In the genomic region with DNA sequence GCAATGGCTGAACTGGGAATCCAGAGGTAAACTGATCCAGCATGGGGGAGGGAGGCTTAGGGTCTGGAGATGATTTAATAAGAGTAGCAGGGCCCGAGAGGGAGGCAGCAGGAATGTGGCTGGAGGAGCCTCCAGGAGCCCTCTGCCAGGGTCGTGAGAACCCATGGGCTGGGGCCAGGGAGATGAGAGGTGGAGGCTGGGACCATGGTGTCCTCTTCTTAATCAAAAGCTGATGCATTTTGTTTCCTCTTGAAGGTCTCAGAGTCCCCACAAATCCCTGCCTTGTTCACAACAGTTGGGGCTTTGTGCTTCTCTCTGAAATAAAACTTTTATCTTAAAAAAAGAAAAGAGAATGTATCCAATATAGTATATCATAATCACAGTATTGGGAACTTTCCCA, we compare ENCODE assay signal across 21 cellular contexts.
DNase-seq lines count a peak whose midpoint lies in the region; ATAC-seq and TF ChIP-seq lines count a peak whose summit lies in the region.
"Had no signal": no experiment of that assay in that cellular context is flagged by ENCODE, and none has a peak within 500 bp of the region (broad histone marks: within the 10 kb centered on the region; RNA-seq: fewer than 3 reads in every experiment).

No MANE protein-coding gene starts in this region.

- peak overlapping the region; percentile 93; the same call in 1 of the 2 replicates for H2AFZ ChIP-seq in GM23248
- no peak overlapping the region for H2AFZ ChIP-seq in smooth muscle cell (ENCODE audit: low read depth)

- H3K79me2 ChIP-seq in GM23248 (ENCODE audit: insufficient read depth) (no peaks in the 10 kb centered on the region), smooth muscle cell (ENCODE audit: low read depth) (no peaks in the 10 kb centered on the region)

- no peak for ATAC-seq in activated CD8-positive, alpha-beta memory T cell treated with anti-CD3 and anti-CD28 coated beads, Interleukin-2, amount 10 ng/mL, durations not matched to agents 7 days and 5 days
- no peak for ATAC-seq in GM21526 (IDR thresholded peaks at IDR 0.05; ENCODE audit: low FRiP score, unreplicated experiment)
- ATAC-seq: activated CD4-positive, alpha-beta T cell treated with anti-CD3 and anti-CD28 coated beads for 36 hours; GM12878; T-helper 17 cell had no signal

- H3K27me3 Mint-ChIP-seq in brain = no peaks in the 10 kb centered on the region
- H3K27me3 Mint-ChIP-seq in mesothelial cell of epicardium (ENCODE audit: low read depth) = no peaks in the 10 kb centered on the region
- H3K27me3 Mint-ChIP-seq in activated CD8-positive, alpha-beta memory T cell treated with anti-CD3 and anti-CD28 coated beads, Interleukin-2, amount 10 ng/mL, durations not matched to agents 7 days and 5 days = peaks cover 44% of the 10 kb centered on the region

- H3K9me3 Mint-ChIP-seq in brain (no peaks in the 10 kb centered on the region), mesothelial cell of epicardium (no peaks in the 10 kb centered on the region)
- no peaks in the 10 kb centered on the region for H3K9me3 Mint-ChIP-seq in activated CD8-positive, alpha-beta memory T cell treated with anti-CD3 and anti-CD28 coated beads, Interleukin-2, amount 10 ng/mL, durations not matched to agents 7 days and 5 days (ENCODE audit: low read depth)
- H3K9me3 Mint-ChIP-seq: activated T-cell treated with anti-CD3 and anti-CD28 coated beads, Interleukin-2, amount 50 U/mL, for 24 hours had no signal

- peaks cover 11% of the 10 kb centered on the region; the same call in 1 of the 2 replicates for H3F3A ChIP-seq in GM23248 (ENCODE audit: insufficient read depth)
- H3F3A ChIP-seq in smooth muscle cell (ENCODE audit: low read depth) = peaks cover 6% of the 10 kb centered on the region

- TF ChIP-seq CTCF in brain (conservative IDR thresholded peaks at IDR 0.05) (no peak), mesothelial cell of epicardium (IDR thresholded peaks at IDR 0.05; ENCODE audit: unreplicated experiment) (no peak), smooth muscle cell (IDR thresholded peaks at IDR 0.05; ENCODE audit: borderline replicate concordance, insufficient read depth, poor library complexity, severe bottlenecking) (no peak), GM13976 (IDR thresholded peaks at IDR 0.05; ENCODE audit: borderline replicate concordance, control extremely low read depth, extremely low read depth, insufficient read depth, missing control alignments) (no peak), GM10266 (IDR thresholded peaks at IDR 0.05; ENCODE audit: control insufficient read depth, insufficient read depth, low read depth, missing control alignments) (no peak)

- H3K36me3 ChIP-seq in GM23248 (ENCODE audit: low read depth) = no peaks in the 10 kb centered on the region
- no peaks in the 10 kb centered on the region for H3K36me3 ChIP-seq in smooth muscle cell (ENCODE audit: low read depth)
- H3K36me3 ChIP-seq: BLaER1 had no signal

- H3K4me3 ChIP-seq in GM23248 (no peak overlapping the region), smooth muscle cell (no peak overlapping the region)
- H3K4me3 ChIP-seq: BLaER1, GM12878, SK-N-MC had no signal

- peak overlapping the region in 3 of 5 experiments; percentile 77 to 84 (median 82) for H3K4me3 Mint-ChIP-seq in brain
- peak overlapping the region; percentile 62 for H3K4me3 Mint-ChIP-seq in mesothelial cell of epicardium
- no peak overlapping the region for H3K4me3 Mint-ChIP-seq in activated CD8-positive, alpha-beta memory T cell treated with anti-CD3 and anti-CD28 coated beads, Interleukin-2, amount 10 ng/mL, durations not matched to agents 7 days and 5 days
- H3K4me3 Mint-ChIP-seq: activated CD4-positive, alpha-beta T cell treated with anti-CD3 and anti-CD28 coated beads for 36 hours; activated T-cell treated with anti-CD3 and anti-CD28 coated beads, Interleukin-2, amount 50 U/mL, for 24 hours; T-helper 17 cell had no signal

- peak overlapping the region in 4 of 5 experiments; percentile 21 to 97 (median 95) for H3K27ac Mint-ChIP-seq in brain
- peak overlapping the region; percentile 97 for H3K27ac Mint-ChIP-seq in mesothelial cell of epicardium
- H3K27ac Mint-ChIP-seq in activated CD8-positive, alpha-beta memory T cell treated with anti-CD3 and anti-CD28 coated beads, Interleukin-2, amount 10 ng/mL, durations not matched to agents 7 days and 5 days = no peak overlapping the region
- H3K27ac Mint-ChIP-seq: activated CD4-positive, alpha-beta T cell treated with anti-CD3 and anti-CD28 coated beads for 36 hours; activated T-cell treated with anti-CD3 and anti-CD28 coated beads, Interleukin-2, amount 50 U/mL, for 24 hours; T-helper 17 cell had no signal

- H3K4me1 ChIP-seq in GM23248 (ENCODE audit: insufficient read depth) (peaks cover 27% of the 10 kb centered on the region), smooth muscle cell (ENCODE audit: low read depth) (peaks cover 37% of the 10 kb centered on the region)

- no peaks in the 10 kb centered on the region for H3K9me2 ChIP-seq in GM23248 (ENCODE audit: insufficient read depth)

- H3K36me3 Mint-ChIP-seq in brain = no peaks in the 10 kb centered on the region
- H3K36me3 Mint-ChIP-seq in mesothelial cell of epicardium = no peaks in the 10 kb centered on the region
- no peaks in the 10 kb centered on the region for H3K36me3 Mint-ChIP-seq in activated CD8-positive, alpha-beta memory T cell treated with anti-CD3 and anti-CD28 coated beads, Interleukin-2, amount 10 ng/mL, durations not matched to agents 7 days and 5 days

- H3K27me3 ChIP-seq in GM23248 (replicated peaks; ENCODE audit: insufficient read depth) (no peaks in the 10 kb centered on the region), smooth muscle cell (ENCODE audit: low read depth) (no peaks in the 10 kb centered on the region)
- H3K27me3 ChIP-seq: BLaER1 had no signal

- H4K20me1 ChIP-seq in GM23248 (ENCODE audit: insufficient read depth) (no peaks in the 10 kb centered on the region), smooth muscle cell (ENCODE audit: low read depth) (no peaks in the 10 kb centered on the region)
- H4K20me1 ChIP-seq: BLaER1 had no signal

- H3K4me2 ChIP-seq in GM23248 (ENCODE audit: unreplicated experiment) = no peak overlapping the region
- H3K4me2 ChIP-seq in smooth muscle cell = no peak overlapping the region
- H3K4me2 ChIP-seq: BLaER1 had no signal

- H3K4me1 Mint-ChIP-seq in brain = peaks cover 82% of the 10 kb centered on the region
- peaks cover 50% of the 10 kb centered on the region for H3K4me1 Mint-ChIP-seq in mesothelial cell of epicardium
- peaks cover 10% of the 10 kb centered on the region for H3K4me1 Mint-ChIP-seq in activated CD8-positive, alpha-beta memory T cell treated with anti-CD3 and anti-CD28 coated beads, Interleukin-2, amount 10 ng/mL, durations not matched to agents 7 days and 5 days

- no peak for DNase-seq in GM23248
- no peak for DNase-seq in mesothelial cell of epicardium (ENCODE audit: low spot score in 2 of 2, unreplicated experiment in 2 of 2)
- DNase-seq in smooth muscle cell (lab: John Stamatoyannopoulos, UW; ENCODE audit: unreplicated experiment) = no peak
- DNase-seq in activated CD8-positive, alpha-beta memory T cell treated with anti-CD3 and anti-CD28 coated beads, Interleukin-2, amount 10 ng/mL, durations not matched to agents 7 days and 5 days = no peak
- DNase-seq in GM13976 (ENCODE audit: low spot score) = no peak
- DNase-seq in GM10266 (ENCODE audit: extremely low spot score) = no peak
- DNase-seq: ACHN; activated CD8-positive, alpha-beta memory T cell treated with anti-CD3 and anti-CD28 coated beads for 24 hours; activated T-cell treated with anti-CD3 and anti-CD28 coated beads, Interleukin-2, amount 50 U/mL, for 24 hours; amygdala; dermis blood vessel endothelial cell; NCI-H1694; NCI-H69; stimulated activated CD8-positive, alpha-beta memory T cell treated with anti-CD3 and anti-CD28 coated beads, Interleukin-4, amount 100 ng/mL, for 48 hours; T-helper 17 cell had no signal

- H3K27ac ChIP-seq in GM23248 (peak overlapping the region; percentile 70; the same call in 1 of the 2 replicates), smooth muscle cell (ENCODE audit: low read depth) (peak overlapping the region; percentile 37)
- H3K27ac ChIP-seq: BLaER1, SK-N-MC had no signal

- CTCF ChIA-PET in activated CD8-positive, alpha-beta memory T cell treated with anti-CD3 and anti-CD28 coated beads, Interleukin-2, amount 10 ng/mL, durations not matched to agents 7 days and 5 days (lab: Charles Lee) = no interaction called here

- in situ Hi-C loops in GM23248 (cut with MboI) (no loop called here), GM13976 (cut with MboI; ENCODE audit: low sequenced_read_pairs, unreplicated experiment) (no loop called here)

- no peaks in the 10 kb centered on the region for H3K9me3 ChIP-seq in GM23248 (ENCODE audit: low read depth)
- H3K9me3 ChIP-seq in smooth muscle cell (replicated peaks; ENCODE audit: low read depth) = no peaks in the 10 kb centered on the region
- H3K9me3 ChIP-seq: BLaER1 had no signal

- whole genome bisulfite sequencing in GM23248 (ENCODE audit: low coverage in 1 of 2, low lambda C conversion rate in 2 of 2, missing lambda C conversion rate in 2 of 2), 2 experiments = 21 to 26% methylated on average over 2 of the region's 2 CpGs
- WGBS in smooth muscle cell (ENCODE audit: low lambda C conversion rate) = 90% methylated on average over 2 of the region's 2 CpGs

- H3K9ac ChIP-seq in GM23248 (no peak overlapping the region), smooth muscle cell (ENCODE audit: low read depth) (no peak overlapping the region)
- H3K9ac ChIP-seq: BLaER1 had no signal
